27 cellular contexts compared by ENCODE assay signal in the genomic region with DNA sequence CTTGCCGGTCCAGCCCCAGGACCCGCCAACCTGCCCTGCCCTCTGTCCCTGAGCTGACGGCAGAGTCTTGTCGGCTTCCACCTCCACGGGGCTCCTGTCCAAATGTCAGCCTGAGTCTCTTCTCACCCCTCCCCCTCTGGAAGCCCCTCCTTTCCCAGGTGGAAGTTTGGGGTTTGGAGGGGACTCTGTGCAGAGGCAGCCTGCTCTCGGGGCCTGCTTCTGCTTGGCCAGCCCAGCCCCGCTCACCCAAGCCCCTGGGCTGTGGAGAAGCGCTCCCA.
"Had no signal": no experiment of that assay in that cellular context is flagged by ENCODE, and none has a peak within 500 bp of the region (broad histone marks: within the 10 kb centered on the region; RNA-seq: fewer than 3 reads in every experiment).

No MANE protein-coding gene starts in this region.

- H3K27ac ChIP-seq: left lung, pancreas, prostate gland, sigmoid colon, spleen, stomach, testis, thyroid gland, transverse colon, upper lobe of left lung, vagina had no signal

- DNase-seq: hippocampal formation; left colon; left lung; midbrain; mucosa of descending colon; naive thymus-derived CD4-positive, alpha-beta T cell; nucleus accumbens; pancreas; retina; sigmoid colon; small intestine; spleen; stimulated activated CD4-positive, alpha-beta T cell treated with anti-CD3 and anti-CD28 coated beads, Interleukin-2, amount 100 ng/mL, for 48 hours; stimulated activated CD4-positive, alpha-beta T cell treated with anti-CD3 and anti-CD28 coated beads, Interleukin-4, amount 100 ng/mL, for 4 hours; stimulated activated CD8-positive, alpha-beta memory T cell treated with anti-CD3 and anti-CD28 coated beads, Interleukin-4, amount 100 ng/mL, for 48 hours; stimulated activated naive CD8-positive, alpha-beta T cell treated with anti-CD3 and anti-CD28 coated beads, Interleukin-15, Interleukin-2, amounts not matched to agents 100 U/mL and 50 U/mL, for 24 hours; stomach; testis; thyroid gland; transverse colon; upper lobe of left lung had no signal

- H3K9me3 ChIP-seq: left lung, mucosa of descending colon, pancreas, prostate gland, sigmoid colon, spleen, stomach, testis, thyroid gland, transverse colon, upper lobe of left lung, vagina had no signal

- H3K4me3 ChIP-seq: left lung, lung, mucosa of descending colon, pancreas, prostate gland, sigmoid colon, spleen, stomach, testis, thyroid gland, transverse colon, upper lobe of left lung, vagina had no signal

- FAIRE-seq: islet of Langerhans, kidney, pancreas, small intestine had no signal

- ATAC-seq: left colon; left lung; mucosa of descending colon; naive thymus-derived CD4-positive, alpha-beta T cell; right cardiac atrium; stimulated activated naive CD8-positive, alpha-beta T cell treated with anti-CD3 and anti-CD28 coated beads, Interleukin-15, Interleukin-2, amounts not matched to agents 100 U/mL and 50 U/mL, for 24 hours had no signal

- H3K4me1 ChIP-seq: pancreas, prostate gland, sigmoid colon, stomach, testis, thyroid gland, transverse colon, upper lobe of left lung, vagina had no signal

- H3K27me3 ChIP-seq: pancreas, sigmoid colon, stomach, testis, thyroid gland, transverse colon, upper lobe of left lung, vagina had no signal
